Comparison of ENCODE assay signal across 8 cellular contexts in the genomic region with DNA sequence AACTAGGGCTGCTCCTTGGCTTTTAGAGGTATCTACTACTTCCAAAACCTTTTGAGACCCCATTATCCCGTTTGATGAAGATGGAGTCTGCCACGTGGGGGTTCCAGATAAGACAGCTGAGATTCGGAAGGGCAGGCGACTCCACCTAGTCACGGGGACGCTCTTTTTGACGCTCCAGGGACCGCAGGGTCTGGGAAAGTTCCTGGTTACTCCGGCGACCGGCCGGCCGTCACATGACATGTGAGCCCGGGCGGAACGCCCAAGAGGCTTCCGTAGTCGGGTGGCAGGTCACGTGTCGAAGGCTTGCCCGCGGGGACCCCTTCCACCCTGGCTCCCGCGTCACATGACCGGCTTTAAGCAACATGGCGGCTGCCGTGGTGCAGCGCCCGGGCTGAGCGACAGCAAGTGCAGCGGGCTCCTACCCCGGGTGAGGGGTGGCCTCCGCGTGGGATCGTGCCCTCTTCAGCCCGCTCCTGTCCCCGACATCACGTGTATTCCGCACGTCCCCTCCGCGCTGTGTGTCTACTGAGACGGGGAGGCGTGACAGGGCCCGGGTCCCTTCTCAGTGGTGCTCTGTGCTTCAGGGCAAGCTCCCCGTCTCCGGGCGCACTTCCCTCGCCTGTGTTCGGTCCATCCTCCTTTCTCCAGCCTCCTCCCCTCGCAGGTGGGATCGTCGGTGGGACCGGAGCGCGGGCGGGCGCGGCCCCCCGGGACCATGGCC. TPM values are rescaled to one million over a fixed set of nuclear protein-coding genes. Genes with fewer than 3 reads are reported as not detected.
A peak's percentile ranks its signal among the peaks of the same experiment; 100 is the strongest.
DNase-seq lines count a peak whose midpoint lies in the region; ATAC-seq and TF ChIP-seq lines count a peak whose summit lies in the region.

A gene with protein sequence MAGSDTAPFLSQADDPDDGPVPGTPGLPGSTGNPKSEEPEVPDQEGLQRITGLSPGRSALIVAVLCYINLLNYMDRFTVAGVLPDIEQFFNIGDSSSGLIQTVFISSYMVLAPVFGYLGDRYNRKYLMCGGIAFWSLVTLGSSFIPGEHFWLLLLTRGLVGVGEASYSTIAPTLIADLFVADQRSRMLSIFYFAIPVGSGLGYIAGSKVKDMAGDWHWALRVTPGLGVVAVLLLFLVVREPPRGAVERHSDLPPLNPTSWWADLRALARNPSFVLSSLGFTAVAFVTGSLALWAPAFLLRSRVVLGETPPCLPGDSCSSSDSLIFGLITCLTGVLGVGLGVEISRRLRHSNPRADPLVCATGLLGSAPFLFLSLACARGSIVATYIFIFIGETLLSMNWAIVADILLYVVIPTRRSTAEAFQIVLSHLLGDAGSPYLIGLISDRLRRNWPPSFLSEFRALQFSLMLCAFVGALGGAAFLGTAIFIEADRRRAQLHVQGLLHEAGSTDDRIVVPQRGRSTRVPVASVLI (plus strand): TSS at position 342 of the 721 bp plus-strand sequence. CDS start 374 bp downstream, at position 716.

- peak within 1 kb of the TSS; percentile 96 for H3K27ac Mint-ChIP-seq in activated naive CD8-positive, alpha-beta T cell
- peak within 1 kb of the TSS; percentile 96 for H3K27ac Mint-ChIP-seq in glutamatergic neuron (ENCODE audit: unreplicated experiment)

- H3K9me3 ChIP-seq in osteoblast (ENCODE audit: low read depth, low read length) (no peaks in the 10 kb centered on the region), thoracic aorta (no peaks in the 10 kb centered on the region)

- H3K4me1 ChIP-seq in osteoblast (ENCODE audit: insufficient read depth, low read length) = peaks cover 13% of the 10 kb centered on the region
- H3K4me1 ChIP-seq in thoracic aorta (ENCODE audit: control insufficient read depth in 1 of 2, low read depth in 2 of 2) = peaks cover 8 to 12% of the 10 kb centered on the region in 2 donors

- peak within 1 kb of the TSS; percentile 94 for H3K4me3 Mint-ChIP-seq in activated naive CD8-positive, alpha-beta T cell
- peak within 1 kb of the TSS; percentile 99 for H3K4me3 Mint-ChIP-seq in glutamatergic neuron (ENCODE audit: unreplicated experiment)

- no peak for TF ChIP-seq CTCF in glutamatergic neuron (IDR thresholded peaks at IDR 0.05; ENCODE audit: partially characterized antibody, unreplicated experiment)
- no peak for TF ChIP-seq CTCF in osteoblast (IDR thresholded peaks at IDR 0.05; ENCODE audit: extremely low read depth, low read depth, low read length)
- no peak for TF ChIP-seq CTCF in thoracic aorta (IDR thresholded peaks at IDR 0.05)

- peaks cover 31% of the 10 kb centered on the region for H3K4me1 Mint-ChIP-seq in activated naive CD8-positive, alpha-beta T cell (ENCODE audit: low read depth)
- H3K4me1 Mint-ChIP-seq in glutamatergic neuron (ENCODE audit: low read depth, unreplicated experiment) = peaks cover 6% of the 10 kb centered on the region

- ATAC-seq in HG02610 (IDR thresholded peaks at IDR 0.05; ENCODE audit: unreplicated experiment) (peak; percentile 80), thoracic aorta (ENCODE audit: insufficient number of reproducible peaks, low FRiP score, low read depth) (peak; percentile 86)

- H3K4me3 ChIP-seq in osteoblast (ENCODE audit: insufficient read depth, low read length) = peak within 1 kb of the TSS; percentile 93
- H3K4me3 ChIP-seq in thoracic aorta = peak within 1 kb of the TSS; percentile 84

- no peaks in the 10 kb centered on the region for H3K27me3 ChIP-seq in osteoblast (ENCODE audit: insufficient read depth, low read length)
- no peaks in the 10 kb centered on the region for H3K27me3 ChIP-seq in thoracic aorta (replicated peaks; ENCODE audit: insufficient read depth)

- peaks cover 41% of the 10 kb centered on the region for H3K79me2 ChIP-seq in osteoblast (ENCODE audit: insufficient read depth, low read length)

- peak within 1 kb of the TSS; percentile 99 for H2AFZ ChIP-seq in osteoblast (ENCODE audit: low read length)

- H3K27me3 Mint-ChIP-seq in activated naive CD8-positive, alpha-beta T cell = no peaks in the 10 kb centered on the region
- peaks cover 6% of the 10 kb centered on the region for H3K27me3 Mint-ChIP-seq in glutamatergic neuron (ENCODE audit: unreplicated experiment)

- H3K27ac ChIP-seq in osteoblast (ENCODE audit: low read depth, low read length) (peak within 1 kb of the TSS; percentile 97), thoracic aorta (peak within 1 kb of the TSS; percentile 78 to 79)

- peaks cover 3% of the 10 kb centered on the region for H4K20me1 ChIP-seq in osteoblast (ENCODE audit: insufficient read depth, low read length)

- H3K36me3 Mint-ChIP-seq in activated naive CD8-positive, alpha-beta T cell = peaks cover 5% of the 10 kb centered on the region
- no peaks in the 10 kb centered on the region for H3K36me3 Mint-ChIP-seq in glutamatergic neuron (ENCODE audit: unreplicated experiment)

- peak within 1 kb of the TSS; percentile 100 for H3K4me2 ChIP-seq in osteoblast (ENCODE audit: insufficient read depth, low read length)

- H3K36me3 ChIP-seq in osteoblast (ENCODE audit: insufficient read depth, low read length) = peaks cover 11% of the 10 kb centered on the region
- no peaks in the 10 kb centered on the region for H3K36me3 ChIP-seq in thoracic aorta

- no peaks in the 10 kb centered on the region for H3K9me3 Mint-ChIP-seq in activated naive CD8-positive, alpha-beta T cell (ENCODE audit: low read depth)
- H3K9me3 Mint-ChIP-seq in glutamatergic neuron (ENCODE audit: unreplicated experiment) = peaks cover 13% of the 10 kb centered on the region

- peak; percentile 91 for DNase-seq in GM04504 (ENCODE audit: low read depth)
- DNase-seq in NCI-H1105 (lab: John Stamatoyannopoulos, UW) = peak; percentile 93
- DNase-seq in SKM-1 treated with dmso at 0.1 percent for 144 hours (lab: John Stamatoyannopoulos, UW; ENCODE audit: unreplicated experiment) = peak; percentile 87
- peak; percentile 97 for DNase-seq in glutamatergic neuron
- peak; percentile 100 for DNase-seq in osteoblast (ENCODE audit: insufficient read length, low spot score, missing footprints)
- peak; percentile 92 for DNase-seq in thoracic aorta (ENCODE audit: low spot score)

RNA-seq across cellular contexts. Expression of the gene that starts here (rescaled TPM):
- 50.6 TPM for total RNA-seq in glutamatergic neuron (ENCODE audit: unreplicated experiment)
- 50.7 and 51.9 TPM in 2 replicates for total RNA-seq in osteoblast
- 10 to 100 TPM; 21.9 to 36.6 TPM for total RNA-seq in thoracic aorta

Comparison
In these comparisons a context has a peak if more than half of its experiments do, and no peak if none do; other contexts are left out.
1. Peak in every context shown above with its lines: DNase-seq, ATAC-seq, H3K4me3 ChIP-seq and H3K27ac ChIP-seq.